In genomic region chr3:185718736-185719456, GRCh38 we compare ENCODE assay signal across 18 cellular contexts.
DNase-seq lines count a peak whose midpoint lies in the region; ATAC-seq and TF ChIP-seq lines count a peak whose summit lies in the region.
"Had no signal": no experiment of that assay in that cellular context is flagged by ENCODE, and none has a peak within 500 bp of the region (broad histone marks: within the 10 kb centered on the region; RNA-seq: fewer than 3 reads in every experiment).

No MANE protein-coding gene starts in this region.

- no peak for DNase-seq in RWPE1 (ENCODE audit: low spot score)
- no peak for DNase-seq in endodermal cell
- DNase-seq in activated T-cell treated with anti-CD3 and anti-CD28 coated beads, Interleukin-2, amount 50 U/mL, for 72 hours, result no peak
- no peak for DNase-seq in COLO668 (lab: John Stamatoyannopoulos, UW; ENCODE audit: unreplicated experiment)
- DNase-seq in A673 (ENCODE audit: low spot score), result no peak
- DNase-seq in AG08395 (ENCODE audit: low spot score), result no peak
- DNase-seq: Caco-2, DMS53, NCI-H146, NCI-H2081 treated with DMSO at 0.1 percent for 48 hours, NCI-H2227 treated with DMSO at 0.1 percent for 48 hours, NCI-H69, PC-9 had no signal

- H3K27ac ChIP-seq in RWPE1 (peak overlapping the region; percentile 93), endodermal cell (ENCODE audit: low read depth, low read length) (no peak overlapping the region), A673 (ENCODE audit: low read depth, low read length, poor library complexity, severe bottlenecking) (no peak overlapping the region)
- H3K27ac ChIP-seq: C4-2B, SK-N-MC had no signal

- CTCF ChIA-PET in RWPE1 (lab: Yijun Ruan, JAX) (interaction anchor here (0.6 to 0.7 kb wide), 2 partner anchors 9 to 50 kb away, joined by 3 to 4 read pairs; no protein-coding TSS in a partner anchor), A673 (lab: Charles Lee) (interaction anchor here (0.9 kb wide), 1 partner anchor 58 kb away, joined by 4 read pairs; no protein-coding TSS in a partner anchor)

- no peak overlapping the region for H3K4me3 Mint-ChIP-seq in endodermal cell
- no peak overlapping the region for H3K4me3 Mint-ChIP-seq in nephron
- H3K4me3 Mint-ChIP-seq in activated T-cell treated with anti-CD3 and anti-CD28 coated beads, Interleukin-2, amount 50 U/mL, for 72 hours, result no peak overlapping the region

- WGBS in endodermal cell (ENCODE audit: insufficient coverage in 1 of 2, insufficient read length in 1 of 2), 2 experiments, result 92 to 98% methylated on average over 4 to 5 of the region's 5 CpGs

- BruUV-seq in A673 (replicated peaks; lab: Mats Ljungman, UMichigan), result no TSS peak

- H3K36me3 Mint-ChIP-seq in endodermal cell (ENCODE audit: low read depth), result peaks cover 12% of the 10 kb centered on the region
- peaks cover 32% of the 10 kb centered on the region for H3K36me3 Mint-ChIP-seq in nephron (ENCODE audit: low read depth)
- H3K36me3 Mint-ChIP-seq in activated T-cell treated with anti-CD3 and anti-CD28 coated beads, Interleukin-2, amount 50 U/mL, for 72 hours (ENCODE audit: insufficient read depth in 2 of 2), result no peaks in the 10 kb centered on the region

- ATAC-seq in activated T-cell treated with anti-CD3 and anti-CD28 coated beads, Interleukin-2, amount 50 U/mL, for 72 hours (replicated peaks in 1 of 2), result no peak
- ATAC-seq: HCT116, Right ventricle myocardium inferior had no signal

- POLR2A ChIA-PET in RWPE1 (lab: Yijun Ruan, JAX; ENCODE audit: low non-redundant PET), result no interaction called here
- POLR2A ChIA-PET in A673 (lab: Charles Lee; ENCODE audit: low non-redundant PET), result no interaction called here

- H3K27me3 ChIP-seq in endodermal cell (ENCODE audit: control insufficient read depth, insufficient read depth, low read length, poor library complexity, severe bottlenecking) (no peaks in the 10 kb centered on the region), A673 (replicated peaks; ENCODE audit: insufficient read depth, low read depth, low read length, poor library complexity) (no peaks in the 10 kb centered on the region)

- peaks cover 42% of the 10 kb centered on the region for H3K4me1 Mint-ChIP-seq in endodermal cell
- peaks cover 59% of the 10 kb centered on the region for H3K4me1 Mint-ChIP-seq in nephron
- no peaks in the 10 kb centered on the region for H3K4me1 Mint-ChIP-seq in activated T-cell treated with anti-CD3 and anti-CD28 coated beads, Interleukin-2, amount 50 U/mL, for 72 hours (ENCODE audit: low read depth)

- H3K4me3 ChIP-seq in endodermal cell (ENCODE audit: low read length), result no peak overlapping the region
- no peak overlapping the region for H3K4me3 ChIP-seq in A673 (ENCODE audit: low read depth, low read length, poor library complexity, severe bottlenecking)
- H3K4me3 ChIP-seq: PC-9, SK-N-MC had no signal

- intact Hi-C loops in A673 (cut with micrococcal nuclease; ENCODE audit: unreplicated experiment), result no loop called here

- H3K4me1 ChIP-seq in endodermal cell (ENCODE audit: control insufficient read depth, insufficient read depth, low read length), result peaks cover 20% of the 10 kb centered on the region
- peaks cover 23% of the 10 kb centered on the region for H3K4me1 ChIP-seq in A673 (ENCODE audit: insufficient read depth, low read length, poor library complexity, severe bottlenecking)

- H3K9me3 Mint-ChIP-seq in endodermal cell (no peaks in the 10 kb centered on the region), nephron (no peaks in the 10 kb centered on the region)
- H3K9me3 Mint-ChIP-seq in activated T-cell treated with anti-CD3 and anti-CD28 coated beads, Interleukin-2, amount 50 U/mL, for 72 hours, result no peaks in the 10 kb centered on the region

- H3K27ac Mint-ChIP-seq in endodermal cell (peak overlapping the region; percentile 24), nephron (peak overlapping the region in 2 of 3 experiments; percentile 23 to 27)
- H3K27ac Mint-ChIP-seq in activated T-cell treated with anti-CD3 and anti-CD28 coated beads, Interleukin-2, amount 50 U/mL, for 72 hours, result no peak overlapping the region

- H3K9me3 ChIP-seq in endodermal cell (ENCODE audit: control insufficient read depth, low read length), result no peaks in the 10 kb centered on the region
- H3K9me3 ChIP-seq in A673 (ENCODE audit: low read depth, low read length, poor library complexity, severe bottlenecking), result no peaks in the 10 kb centered on the region
- H3K9me3 ChIP-seq: Caco-2 had no signal

- no peak overlapping the region for H3K9ac ChIP-seq in endodermal cell (ENCODE audit: extremely low read depth, low read length, poor library complexity, severe bottlenecking)

- TF ChIP-seq CTCF in RWPE1 (conservative IDR thresholded peaks at IDR 0.05; ENCODE audit: low read depth) (no peak), endodermal cell (conservative IDR thresholded peaks at IDR 0.05) (no peak), nephron (IDR thresholded peaks at IDR 0.05; ENCODE audit: unreplicated experiment in 3 of 3) (no peak), A673 (conservative IDR thresholded peaks at IDR 0.05; ENCODE audit: low read depth, low read length) (no peak)

- peaks cover 4% of the 10 kb centered on the region for H3K36me3 ChIP-seq in endodermal cell (ENCODE audit: control insufficient read depth, insufficient read depth, low read length)
- H3K36me3 ChIP-seq in A673 (ENCODE audit: insufficient read depth, low read length, poor library complexity, severe bottlenecking), result no peaks in the 10 kb centered on the region

- no peaks in the 10 kb centered on the region for H3K27me3 Mint-ChIP-seq in endodermal cell (ENCODE audit: insufficient read depth)
- no peaks in the 10 kb centered on the region for H3K27me3 Mint-ChIP-seq in nephron (ENCODE audit: low read depth)
- H3K27me3 Mint-ChIP-seq in activated T-cell treated with anti-CD3 and anti-CD28 coated beads, Interleukin-2, amount 50 U/mL, for 72 hours (ENCODE audit: low read depth), result peaks cover 5% of the 10 kb centered on the region
